In genomic region chr5:78647411-78647818, GRCh38 we compare ENCODE assay signal across 1 cellular context.
TF ChIP-seq lines count a peak whose summit lies in the region.

No MANE protein-coding gene starts in this region.

TF ChIP-seq in K562, 482 proteins besides CTCF, POLR2A, EP300 and RAD21 (continued from another document):
- no peak for TF ChIP-seq NUFIP1 (IDR thresholded peaks at IDR 0.05; ENCODE audit: partially characterized antibody)
- TF ChIP-seq SFPQ (IDR thresholded peaks at IDR 0.05; ENCODE audit: low read depth, low read length) = no peak
- TF ChIP-seq JUN (IDR thresholded peaks at IDR 0.05; ENCODE audit: borderline replicate concordance, low read depth, low read length) = no peak
- TF ChIP-seq JUN (CRISPR knock-in tag; IDR thresholded peaks at IDR 0.05; ENCODE audit: borderline replicate concordance) = 0 out of 2 replicates have a peak, but pooled peaks have one; percentile 16
- TF ChIP-seq ZKSCAN1 (IDR thresholded peaks at IDR 0.05; ENCODE audit: low read depth, low read length) = no peak
- TF ChIP-seq SPI1 (IDR thresholded peaks at IDR 0.05; ENCODE audit: borderline replicate concordance, low read depth, low read length) = no peak
- no peak for TF ChIP-seq ZSCAN32 (CRISPR knock-in tag; IDR thresholded peaks at IDR 0.05)
- TF ChIP-seq ZNF140 (CRISPR knock-in tag; IDR thresholded peaks at IDR 0.05) = no peak
- TF ChIP-seq SREBF1 (IDR thresholded peaks at IDR 0.05; ENCODE audit: borderline replicate concordance, low read depth, low read length) = no peak
- no peak for TF ChIP-seq DMBX1 (CRISPR knock-in tag; IDR thresholded peaks at IDR 0.05; ENCODE audit: borderline replicate concordance)
- 0 out of 2 replicates have a peak, but pooled peaks have one; percentile 41 for TF ChIP-seq GABPB1 (CRISPR knock-in tag; IDR thresholded peaks at IDR 0.05)
- TF ChIP-seq, protein P1, sequence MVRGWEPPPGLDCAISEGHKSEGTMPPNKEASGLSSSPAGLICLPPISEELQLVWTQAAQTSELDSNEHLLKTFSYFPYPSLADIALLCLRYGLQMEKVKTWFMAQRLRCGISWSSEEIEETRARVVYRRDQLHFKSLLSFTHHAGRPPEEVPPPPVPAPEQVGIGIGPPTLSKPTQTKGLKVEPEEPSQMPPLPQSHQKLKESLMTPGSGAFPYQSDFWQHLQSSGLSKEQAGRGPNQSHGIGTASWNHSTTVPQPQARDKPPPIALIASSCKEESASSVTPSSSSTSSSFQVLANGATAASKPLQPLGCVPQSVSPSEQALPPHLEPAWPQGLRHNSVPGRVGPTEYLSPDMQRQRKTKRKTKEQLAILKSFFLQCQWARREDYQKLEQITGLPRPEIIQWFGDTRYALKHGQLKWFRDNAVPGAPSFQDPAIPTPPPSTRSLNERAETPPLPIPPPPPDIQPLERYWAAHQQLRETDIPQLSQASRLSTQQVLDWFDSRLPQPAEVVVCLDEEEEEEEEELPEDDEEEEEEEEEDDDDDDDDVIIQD (CRISPR knock-in tag; IDR thresholded peaks at IDR 0.05) = no peak
- no peak for TF ChIP-seq ZNF431 (CRISPR knock-in tag; IDR thresholded peaks at IDR 0.05)
- TF ChIP-seq, protein P2, sequence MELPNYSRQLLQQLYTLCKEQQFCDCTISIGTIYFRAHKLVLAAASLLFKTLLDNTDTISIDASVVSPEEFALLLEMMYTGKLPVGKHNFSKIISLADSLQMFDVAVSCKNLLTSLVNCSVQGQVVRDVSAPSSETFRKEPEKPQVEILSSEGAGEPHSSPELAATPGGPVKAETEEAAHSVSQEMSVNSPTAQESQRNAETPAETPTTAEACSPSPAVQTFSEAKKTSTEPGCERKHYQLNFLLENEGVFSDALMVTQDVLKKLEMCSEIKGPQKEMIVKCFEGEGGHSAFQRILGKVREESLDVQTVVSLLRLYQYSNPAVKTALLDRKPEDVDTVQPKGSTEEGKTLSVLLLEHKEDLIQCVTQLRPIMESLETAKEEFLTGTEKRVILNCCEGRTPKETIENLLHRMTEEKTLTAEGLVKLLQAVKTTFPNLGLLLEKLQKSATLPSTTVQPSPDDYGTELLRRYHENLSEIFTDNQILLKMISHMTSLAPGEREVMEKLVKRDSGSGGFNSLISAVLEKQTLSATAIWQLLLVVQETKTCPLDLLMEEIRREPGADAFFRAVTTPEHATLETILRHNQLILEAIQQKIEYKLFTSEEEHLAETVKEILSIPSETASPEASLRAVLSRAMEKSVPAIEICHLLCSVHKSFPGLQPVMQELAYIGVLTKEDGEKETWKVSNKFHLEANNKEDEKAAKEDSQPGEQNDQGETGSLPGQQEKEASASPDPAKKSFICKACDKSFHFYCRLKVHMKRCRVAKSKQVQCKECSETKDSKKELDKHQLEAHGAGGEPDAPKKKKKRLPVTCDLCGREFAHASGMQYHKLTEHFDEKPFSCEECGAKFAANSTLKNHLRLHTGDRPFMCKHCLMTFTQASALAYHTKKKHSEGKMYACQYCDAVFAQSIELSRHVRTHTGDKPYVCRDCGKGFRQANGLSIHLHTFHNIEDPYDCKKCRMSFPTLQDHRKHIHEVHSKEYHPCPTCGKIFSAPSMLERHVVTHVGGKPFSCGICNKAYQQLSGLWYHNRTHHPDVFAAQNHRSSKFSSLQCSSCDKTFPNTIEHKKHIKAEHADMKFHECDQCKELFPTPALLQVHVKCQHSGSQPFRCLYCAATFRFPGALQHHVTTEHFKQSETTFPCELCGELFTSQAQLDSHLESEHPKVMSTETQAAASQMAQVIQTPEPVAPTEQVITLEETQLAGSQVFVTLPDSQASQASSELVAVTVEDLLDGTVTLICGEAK (IDR thresholded peaks at IDR 0.05) = 0 out of 2 replicates have a peak, but pooled peaks have one; percentile 52
- TF ChIP-seq, protein P2 (CRISPR knock-in tag; IDR thresholded peaks at IDR 0.05) = no peak
- no peak for TF ChIP-seq SLC30A9 (CRISPR knock-in tag; IDR thresholded peaks at IDR 0.05)
- TF ChIP-seq ZNF511 (CRISPR knock-in tag; IDR thresholded peaks at IDR 0.05) = no peak
- TF ChIP-seq RFX1 (IDR thresholded peaks at IDR 0.05) = no peak
- no peak for TF ChIP-seq SMAD4 (CRISPR knock-in tag; conservative IDR thresholded peaks at IDR 0.05)
- TF ChIP-seq ILF3 (IDR thresholded peaks at IDR 0.05; ENCODE audit: borderline replicate concordance) = no peak
- no peak for TF ChIP-seq FOXA1 (IDR thresholded peaks at IDR 0.05; ENCODE audit: borderline replicate concordance)
- TF ChIP-seq CAMTA2 (CRISPR knock-in tag; conservative IDR thresholded peaks at IDR 0.05) = no peak
